In genomic region chr3:150763122-150763840, GRCh38 we compare ENCODE assay signal across 8 cellular contexts. TPM values are rescaled to one million over a fixed set of nuclear protein-coding genes. Genes with fewer than 3 reads are reported as not detected.
DNase-seq lines count a peak whose midpoint lies in the region; ATAC-seq and TF ChIP-seq lines count a peak whose summit lies in the region.

Gene SIAH2, minus strand, starts transcription at chr3:150763169. Its CDS starts 320 bp downstream, at chr3:150762849.

- peak; percentile 96 for DNase-seq in AG10803 (ENCODE audit: low read depth)
- DNase-seq in NCI-H460 (ENCODE audit: extremely low read depth, low read depth): peak; percentile 88
- DNase-seq in activated CD4-positive, alpha-beta T cell treated with anti-CD3 and anti-CD28 coated beads for 24 hours (ENCODE audit: low read depth in 2 of 2): peak; percentile 89 to 94
- DNase-seq in cerebellum (ENCODE audit: low spot score): peak; percentile 94
- peak; percentile 97 for DNase-seq in kidney tubule cell (ENCODE audit: low spot score)
- DNase-seq in stimulated activated CD4-positive, alpha-beta T cell treated with anti-CD3 and anti-CD28 coated beads, Interleukin-1b, Interleukin-23, amount 100 ng/mL, for 1 hour (ENCODE audit: low read depth in 2 of 2): peak; percentile 83 to 85

- ATAC-seq in GM19025 (IDR thresholded peaks at IDR 0.05; ENCODE audit: low read depth, unreplicated experiment): peak; percentile 65
- peak; percentile 54 for ATAC-seq in HG03342 (IDR thresholded peaks at IDR 0.05; ENCODE audit: unreplicated experiment)

- H3K4me3 ChIP-seq in AG10803 (ENCODE audit: low read length): peak within 1 kb of the TSS; percentile 94

- TF ChIP-seq CTCF in AG10803 (conservative IDR thresholded peaks at IDR 0.05; ENCODE audit: low read length): no peak

RNA-seq across cellular contexts. Expression of gene SIAH2, which starts in this region (rescaled TPM):
- 23.0 and 28.3 TPM in 2 replicates for total RNA-seq in NCI-H460 (2014; rRNA removed; shearing (Covaris generic))
- polyA plus RNA-seq in NCI-H460 (2014; cell fraction: nucleus; rRNA removed): 12.6 and 22.1 TPM in 2 replicates
- 17.1 TPM for total RNA-seq in cerebellum

Comparison
In these comparisons a context has a peak if more than half of its experiments do, and no peak if none do; other contexts are left out.
1. Peak in every context shown above with its lines: DNase-seq, ATAC-seq and H3K4me3 ChIP-seq.